ENCODE assay signal across 17 cellular contexts in the genomic region with DNA sequence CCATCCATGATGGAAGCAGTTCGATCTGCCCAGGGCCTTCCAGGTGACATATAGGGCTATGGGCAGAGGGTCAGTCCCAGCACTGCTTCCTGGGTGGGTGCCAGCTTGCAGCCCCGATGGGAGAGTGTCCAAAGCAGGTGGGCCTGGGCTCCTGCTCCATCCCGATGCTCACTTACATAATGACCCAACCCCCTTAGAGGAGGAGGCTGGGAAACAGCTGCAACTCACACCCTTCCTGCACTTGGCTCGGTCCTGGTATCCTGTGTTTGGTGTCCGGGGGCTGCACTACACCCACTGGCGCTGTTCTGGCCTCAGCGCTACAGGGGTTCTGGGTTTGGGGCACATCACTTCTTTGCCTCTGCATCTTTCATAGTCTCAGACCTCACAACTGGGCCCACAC. TPM values are rescaled to one million over a fixed set of nuclear protein-coding genes. Genes with fewer than 3 reads are reported as not detected.
DNase-seq lines count a peak whose midpoint lies in the region; ATAC-seq and TF ChIP-seq lines count a peak whose summit lies in the region.
"Had no signal": no experiment of that assay in that cellular context is flagged by ENCODE, and none has a peak within 500 bp of the region (broad histone marks: within the 10 kb centered on the region; RNA-seq: fewer than 3 reads in every experiment).

No MANE protein-coding gene starts in this region.

- TF ChIP-seq CTCF in left ventricle myocardium inferior (IDR thresholded peaks at IDR 0.05; ENCODE audit: borderline replicate concordance) (no peak), lower leg skin (IDR thresholded peaks at IDR 0.05) (no peak), parathyroid adenoma (IDR thresholded peaks at IDR 0.05) (no peak), nephron progenitor cell (IDR thresholded peaks at IDR 0.05) (no peak)

- no peaks in the 10 kb centered on the region for H3K79me2 ChIP-seq in parathyroid adenoma

- H3K27ac ChIP-seq in left ventricle myocardium inferior (replicated peaks) (peak overlapping the region; percentile 11), parathyroid adenoma (no peak overlapping the region)
- H3K27ac ChIP-seq: GM23248 had no signal

- WGBS in lower leg skin, 2 donors = 70 to 87% methylated on average over 7 of the region's 7 CpGs

- H3K4me1 ChIP-seq in left ventricle myocardium inferior (peaks cover 20% of the 10 kb centered on the region), parathyroid adenoma (peaks cover 5% of the 10 kb centered on the region)
- H3K4me1 ChIP-seq: Caco-2 had no signal

- DNase-seq in left ventricle myocardium inferior (no peak), Right ventricle myocardium inferior (ENCODE audit: missing footprints) (no peak), lower leg skin (ENCODE audit: low spot score in 2 of 2) (peak; percentile 9 to 82), nephron progenitor cell (no peak), mesenteric fat pad (ENCODE audit: low spot score) (no peak)
- DNase-seq: C1 segment of cervical spinal cord; Caco-2; CD4-positive, CD25-positive, alpha-beta regulatory T cell; CD8-positive, alpha-beta T cell; DMS153; DND-41; GM23248; H7; HCEC 1CT had no signal

- H2AFZ ChIP-seq in parathyroid adenoma = peak overlapping the region; percentile 47
- H2AFZ ChIP-seq: GM23248 had no signal

- ATAC-seq in Right ventricle myocardium inferior = no peak
- ATAC-seq: CD8-positive, alpha-beta T cell had no signal

- no peak overlapping the region for H3K4me3 Mint-ChIP-seq in nephron progenitor cell
- H3K4me3 Mint-ChIP-seq: CD4-positive, CD25-positive, alpha-beta regulatory T cell; CD8-positive, alpha-beta T cell had no signal

- H3K36me3 Mint-ChIP-seq in nephron progenitor cell (ENCODE audit: low read depth) = no peaks in the 10 kb centered on the region
- H3K36me3 Mint-ChIP-seq: CD4-positive, CD25-positive, alpha-beta regulatory T cell; CD8-positive, alpha-beta T cell had no signal

- H3K9me3 ChIP-seq in left ventricle myocardium inferior (replicated peaks) (no peaks in the 10 kb centered on the region), parathyroid adenoma (ENCODE audit: control insufficient read depth, low read length) (no peaks in the 10 kb centered on the region)
- H3K9me3 ChIP-seq: Caco-2 had no signal

- no peaks in the 10 kb centered on the region for H3K9me3 Mint-ChIP-seq in nephron progenitor cell
- H3K9me3 Mint-ChIP-seq: CD4-positive, CD25-positive, alpha-beta regulatory T cell; CD8-positive, alpha-beta T cell had no signal

- no peak for TF ChIP-seq POLR2A in lower leg skin (IDR thresholded peaks at IDR 0.05)

- no peak overlapping the region for H3K4me3 ChIP-seq in left ventricle myocardium inferior
- no peak overlapping the region for H3K4me3 ChIP-seq in lower leg skin (ENCODE audit: low read depth, poor library complexity, severe bottlenecking)
- H3K4me3 ChIP-seq in parathyroid adenoma (ENCODE audit: low read depth, low read length) = no peak overlapping the region
- H3K4me3 ChIP-seq: GM23248 had no signal

- no peak overlapping the region for H3K27ac Mint-ChIP-seq in nephron progenitor cell
- H3K27ac Mint-ChIP-seq: CD4-positive, CD25-positive, alpha-beta regulatory T cell; CD8-positive, alpha-beta T cell had no signal

- H3K27me3 ChIP-seq in left ventricle myocardium inferior (ENCODE audit: low read depth) (no peaks in the 10 kb centered on the region), parathyroid adenoma (ENCODE audit: control insufficient read depth, insufficient read depth, low read length) (no peaks in the 10 kb centered on the region)

- no peak overlapping the region for H3K9ac ChIP-seq in parathyroid adenoma
- H3K9ac ChIP-seq: GM23248 had no signal

- no peak overlapping the region for H3K4me2 ChIP-seq in parathyroid adenoma (ENCODE audit: low read length)

- intact Hi-C loops in left ventricle myocardium inferior (cut with micrococcal nuclease) = no loop called here
- intact Hi-C loops in Right ventricle myocardium inferior (cut with DNase I) = no loop called here
- intact Hi-C loops in lower leg skin (cut with DNase I; ENCODE audit: low total_unique reads) = no loop called here

- peaks cover 45% of the 10 kb centered on the region for H3K4me1 Mint-ChIP-seq in nephron progenitor cell
- H3K4me1 Mint-ChIP-seq: CD4-positive, CD25-positive, alpha-beta regulatory T cell had no signal

- peaks cover 7% of the 10 kb centered on the region for H3K27me3 Mint-ChIP-seq in nephron progenitor cell (ENCODE audit: low read depth, poor library complexity)
- H3K27me3 Mint-ChIP-seq: CD4-positive, CD25-positive, alpha-beta regulatory T cell had no signal

- H3K36me3 ChIP-seq in left ventricle myocardium inferior (peaks cover 15% of the 10 kb centered on the region), parathyroid adenoma (ENCODE audit: control insufficient read depth, insufficient read depth, low read length) (no peaks in the 10 kb centered on the region)

RNA-seq across cellular contexts. Expression of a gene that starts 58.5 kb away (rescaled TPM):
- total RNA-seq in left ventricle myocardium inferior = 1.5 TPM
- total RNA-seq in Right ventricle myocardium inferior = 1.3 TPM
- under 1 TPM; 0.04 to 0.12 (median 0.07) TPM for total RNA-seq in lower leg skin
- total RNA-seq in mesenteric fat pad = 0.58 TPM
- total RNA-seq: A172, A673 had no signal

Comparison
In these comparisons a context has a peak if more than half of its experiments do, and no peak if none do; other contexts are left out.
1. DNase-seq: peak in lower leg skin (2 of 2); none in left ventricle myocardium inferior (single experiment), Right ventricle myocardium inferior (single experiment), nephron progenitor cell (single experiment) and mesenteric fat pad (single experiment).